In the genomic region with DNA sequence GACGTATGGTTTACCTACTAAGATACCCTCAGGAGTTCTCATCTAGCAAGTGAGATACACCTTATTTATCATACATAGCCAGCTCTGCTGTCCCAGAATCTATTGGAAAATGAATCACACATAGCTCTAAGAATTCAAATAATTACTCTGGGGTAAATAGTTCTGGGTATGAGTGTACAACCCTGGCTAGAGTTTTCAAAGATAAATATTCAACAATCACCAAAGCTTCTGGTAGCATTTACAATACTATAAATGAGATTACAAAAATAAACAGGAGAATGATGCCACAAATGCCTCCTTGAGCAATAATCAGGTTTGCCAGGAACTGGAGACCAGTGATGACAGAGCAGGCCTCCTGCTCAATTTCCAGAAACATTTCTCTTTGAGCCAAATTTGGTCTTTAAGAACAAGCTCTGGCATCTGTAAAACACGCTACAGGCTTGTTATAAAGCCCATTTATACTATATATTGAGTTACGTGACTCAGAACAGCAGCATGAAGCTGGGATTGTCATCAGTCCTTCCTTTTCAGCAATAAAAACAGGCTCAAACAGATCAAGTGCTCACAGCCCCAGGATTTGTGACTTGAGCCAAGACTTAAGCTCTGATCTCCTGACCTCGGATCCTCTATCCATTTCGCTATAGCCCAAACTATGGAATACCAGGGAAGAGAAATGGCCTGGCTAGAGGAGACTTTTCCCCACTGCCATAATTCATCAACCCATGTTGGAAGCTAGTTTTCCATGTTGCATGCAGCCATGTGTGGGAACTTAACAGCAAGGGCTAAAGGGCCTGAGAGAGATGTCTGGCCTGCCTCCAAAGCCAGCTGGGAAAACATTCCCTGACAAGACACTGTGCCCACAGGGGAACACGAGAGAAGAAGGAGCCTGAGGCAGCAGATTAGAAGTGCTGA, we compare ENCODE assay signal across 8 cellular contexts. TPM values are rescaled to one million over a fixed set of nuclear protein-coding genes. Genes with fewer than 3 reads are reported as not detected.
DNase-seq lines count a peak whose midpoint lies in the region; ATAC-seq, FAIRE-seq and TF ChIP-seq lines count a peak whose summit lies in the region.

No MANE protein-coding gene starts in this region.

- TF ChIP-seq CTCF in mucosa of descending colon (IDR thresholded peaks at IDR 0.05), result no peak
- no peak for TF ChIP-seq CTCF in GM13976 (IDR thresholded peaks at IDR 0.05; ENCODE audit: borderline replicate concordance, control extremely low read depth, extremely low read depth, insufficient read depth, missing control alignments)

- peak overlapping the region in 1 of 2 donors; percentile 79 for H3K27ac ChIP-seq in small intestine (ENCODE audit: low read depth in 1 of 2, low read length in 1 of 2)

- in situ Hi-C loops in GM13976 (cut with MboI; ENCODE audit: low sequenced_read_pairs, unreplicated experiment), result no loop called here

- no peaks in the 10 kb centered on the region for H3K27me3 ChIP-seq in small intestine (ENCODE audit: control insufficient read depth in 2 of 2, insufficient read depth in 2 of 2, low read length in 2 of 2)

- 66 to 75% (median 73%) methylated on average over 6 of the region's 6 CpGs for WGBS in small intestine, 3 donors

- intact Hi-C loops in mucosa of descending colon (cut with DNase I, micrococcal nuclease), result no loop called here

- no peaks in the 10 kb centered on the region for H3K36me3 ChIP-seq in mucosa of descending colon (ENCODE audit: low read depth)
- H3K36me3 ChIP-seq in small intestine (ENCODE audit: control insufficient read depth in 2 of 2, insufficient read depth in 2 of 2, low read length in 2 of 2), result no peaks in the 10 kb centered on the region

- H3K4me1 ChIP-seq in mucosa of descending colon (ENCODE audit: low read depth), result peaks cover 5% of the 10 kb centered on the region
- H3K4me1 ChIP-seq in small intestine (ENCODE audit: control insufficient read depth in 2 of 2, insufficient read depth in 1 of 2, low read depth in 1 of 2, low read length in 1 of 2), result peaks cover 3 to 9% of the 10 kb centered on the region in 2 donors

- no peak for FAIRE-seq in small intestine (lab: Jason Lieb, UNC)

- H3K4me3 ChIP-seq in mucosa of descending colon (no peak overlapping the region), small intestine (ENCODE audit: low read depth in 1 of 2, low read length in 2 of 2) (no peak overlapping the region)

- no peaks in the 10 kb centered on the region for H3K9me3 ChIP-seq in mucosa of descending colon
- H3K9me3 ChIP-seq in small intestine (ENCODE audit: control insufficient read depth, low read depth), result no peaks in the 10 kb centered on the region

- DNase-seq in A172 (ENCODE audit: low spot score), result peak; percentile 73
- peak; percentile 92 for DNase-seq in LHCN-M2 (ENCODE audit: low read depth)
- peak; percentile 76 for DNase-seq in cerebellar cortex (ENCODE audit: low spot score)
- DNase-seq in mucosa of descending colon, result no peak
- no peak for DNase-seq in GM13976 (ENCODE audit: low spot score)
- no peak for DNase-seq in NCI-H526 (lab: John Stamatoyannopoulos, UW)
- DNase-seq in small intestine, result no peak
- DNase-seq in activated naive CD4-positive, alpha-beta T cell (lab: John Stamatoyannopoulos, UW), result no peak

- ATAC-seq in mucosa of descending colon, result peak; percentile 11

RNA-seq across cellular contexts. Expression of a gene that starts 19.7 kb away (rescaled TPM):
- total RNA-seq in A172 (2014; rRNA removed; shearing (Covaris generic)), result 24.7 and 26.8 TPM in 2 replicates
- total RNA-seq in LHCN-M2 (2014; rRNA removed) (9.6 and 10.4 TPM in 2 replicates), mucosa of descending colon (10 to 100 TPM; 16.2 to 30.7 (median 19.1) TPM)
- polyA plus RNA-seq in LHCN-M2 (2012), result 8.2 TPM
- polyA plus RNA-seq in small intestine, result 10 to 100 TPM in 2 of 3 donors, 1 to 10 TPM in 1; 3.2 to 15.9 (median 13.0) TPM

Comparison
In these comparisons a context has a peak if more than half of its experiments do, and no peak if none do; other contexts are left out.
1. DNase-seq: peak in A172 (single experiment), LHCN-M2 (single experiment) and cerebellar cortex (single experiment); none in mucosa of descending colon (0 of 3), GM13976 (single experiment), NCI-H526 (0 of 2), small intestine (single experiment) and activated naive CD4-positive, alpha-beta T cell (0 of 4).